ENCODE assay signal across 8 cellular contexts in the genomic region with DNA sequence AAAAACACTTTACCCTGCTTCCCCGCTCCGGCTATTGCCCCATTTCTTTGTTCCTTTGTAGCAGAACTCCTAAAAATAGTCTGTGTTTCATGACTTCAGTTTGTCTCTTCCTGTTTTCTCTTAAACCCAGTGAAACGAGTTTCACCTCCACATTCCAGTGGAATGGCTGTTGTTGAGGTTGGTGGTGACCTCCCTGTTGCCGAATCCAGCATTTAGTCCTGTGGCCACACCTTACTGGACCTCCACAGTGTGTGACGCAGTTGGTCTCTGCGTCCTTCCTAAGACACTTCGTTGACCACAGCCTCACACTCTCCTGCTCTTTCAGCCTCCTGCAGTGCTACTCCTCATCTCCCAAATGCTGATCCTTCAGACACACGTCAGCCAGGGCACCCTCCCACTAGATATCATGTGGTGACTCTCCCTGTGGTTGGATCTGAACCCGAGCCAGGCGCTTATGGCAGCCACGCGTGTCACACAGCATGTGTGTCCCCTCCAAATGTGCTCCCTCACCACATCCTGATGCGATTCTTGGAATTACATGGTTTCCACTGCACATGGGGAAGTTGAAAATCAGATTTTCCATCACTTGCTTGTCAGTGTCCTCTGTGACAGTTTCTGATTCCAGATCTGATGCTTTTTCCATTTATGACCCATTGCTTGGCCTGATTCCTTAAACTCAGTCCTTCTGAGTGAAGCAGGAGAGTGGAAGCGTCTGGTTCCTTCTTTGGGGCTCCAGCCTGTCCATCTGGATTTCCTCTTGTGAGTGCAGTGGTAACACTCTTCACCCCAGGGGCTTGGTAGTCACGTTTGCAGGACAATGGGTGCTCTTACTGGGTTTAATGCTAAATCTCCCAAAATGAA.
DNase-seq lines count a peak whose midpoint lies in the region; ATAC-seq and TF ChIP-seq lines count a peak whose summit lies in the region.

No MANE protein-coding gene starts in this region.

- peak overlapping the region; percentile 33 for H3K27ac ChIP-seq in angular gyrus (ENCODE audit: low read depth, low read length)

- peak; percentile 81 for DNase-seq in AG09309 (ENCODE audit: low read depth)
- DNase-seq in Kasumi-1 (lab: John Stamatoyannopoulos, UW) = peak; percentile 71 to 79
- peak; percentile 39 for DNase-seq in medulla oblongata (ENCODE audit: extremely low spot score)
- no peak for DNase-seq in activated gamma-delta T cell treated with Interleukin-2 at 50 U/mL for 16 hours
- DNase-seq in SHP77 treated with DMSO at 0.1 percent for 48 hours (lab: John Stamatoyannopoulos, UW) = no peak
- DNase-seq in NCI-H128 (lab: John Stamatoyannopoulos, UW; ENCODE audit: unreplicated experiment) = no peak

- no peak for ATAC-seq in HG03460 (IDR thresholded peaks at IDR 0.05; ENCODE audit: unreplicated experiment)

- H3K4me3 ChIP-seq in AG09309 (ENCODE audit: control insufficient read depth, low read depth, low read length) = no peak overlapping the region; the same call in 1 of the 2 replicates

- no peak for TF ChIP-seq CTCF in AG09309 (IDR thresholded peaks at IDR 0.05; ENCODE audit: control insufficient read depth, insufficient read depth, low read depth, low read length, missing control alignments)

Comparison
In these comparisons a context has a peak if more than half of its experiments do, and no peak if none do; other contexts are left out.
1. DNase-seq: peak in AG09309 (single experiment), Kasumi-1 (2 of 2) and medulla oblongata (single experiment); none in activated gamma-delta T cell treated with Interleukin-2 at 50 U/mL for 16 hours (single experiment), SHP77 treated with DMSO at 0.1 percent for 48 hours (single experiment) and NCI-H128 (single experiment).